Comparison of ENCODE assay signal across 8 cellular contexts in genomic region chr19:52170304-52170703, GRCh38. TPM values are rescaled to one million over a fixed set of nuclear protein-coding genes. Genes with fewer than 3 reads are reported as not detected.
DNase-seq lines count a peak whose midpoint lies in the region; ATAC-seq and TF ChIP-seq lines count a peak whose summit lies in the region.

No MANE protein-coding gene starts in this region.

- intact Hi-C loops in transverse colon (cut with DNase I; ENCODE audit: low total_unique reads): no loop called here

- H3K4me1 ChIP-seq in lung (ENCODE audit: control insufficient read depth in 2 of 2, insufficient read depth in 2 of 2, low read length in 2 of 2) (peaks cover 4 to 9% of the 10 kb centered on the region in 2 donors), transverse colon (peaks cover 0 to 15% (median 9%) of the 10 kb centered on the region in 4 donors)

- 7 to 25% methylated on average over 5 of the region's 5 CpGs for WGBS in lung, 2 donors
- WGBS in transverse colon (ENCODE audit: low coverage in 1 of 2), 2 donors: 6 to 13% methylated on average over 5 of the region's 5 CpGs

- TF ChIP-seq CTCF in brain microvascular endothelial cell (IDR thresholded peaks at IDR 0.05; ENCODE audit: low read depth, low read length, missing control alignments) (no peak), lung (IDR thresholded peaks at IDR 0.05; ENCODE audit: control extremely low read depth, extremely low read depth) (no peak), transverse colon (IDR thresholded peaks at IDR 0.05) (no peak)

- H3K4me3 ChIP-seq in brain microvascular endothelial cell (ENCODE audit: low read depth, low read length): peak overlapping the region; percentile 93
- peak overlapping the region; percentile 47 for H3K4me3 ChIP-seq in lung
- H3K4me3 ChIP-seq in transverse colon: peak overlapping the region; percentile 74 to 84 (median 81)

- peak; percentile 49 for DNase-seq in activated CD8-positive, alpha-beta memory T cell treated with anti-CD3 and anti-CD28 coated beads, Interleukin-2, amount 50 U/mL, for 48 hours
- no peak for DNase-seq in activated CD8-positive, alpha-beta memory T cell treated with anti-CD3 and anti-CD28 coated beads, Interleukin-2, amount 50 U/mL, for 4 hours
- DNase-seq in brain microvascular endothelial cell (no peak), lung (ENCODE audit: low spot score) (no peak), transverse colon (no peak), activated gamma-delta T cell treated with Interleukin-2 at 50 U/mL for 16 hours (no peak)

- H3K9me3 ChIP-seq in lung (ENCODE audit: control insufficient read depth in 2 of 2, insufficient read depth in 1 of 2, low read length in 1 of 2) (peaks cover 0 to 2% of the 10 kb centered on the region in 2 donors), transverse colon (no peaks in the 10 kb centered on the region)

- in situ Hi-C loops in brain microvascular endothelial cell (cut with HindIII; ENCODE audit: low pct_ligation_motif_present, low sequenced_read_pairs): no loop called here
- in situ Hi-C loops in transverse colon (cut with MboI; ENCODE audit: low pct_ligation_motif_present in 1 of 4, low pct_unique_long_range_greater_than_20kb in 1 of 4, low sequenced_read_pairs in 3 of 4): no loop called here

- H3K27me3 ChIP-seq in brain microvascular endothelial cell (replicated peaks) (no peaks in the 10 kb centered on the region), lung (ENCODE audit: control insufficient read depth, insufficient read depth) (no peaks in the 10 kb centered on the region), transverse colon (no peaks in the 10 kb centered on the region)

- no peak overlapping the region for H3K27ac ChIP-seq in brain microvascular endothelial cell
- H3K27ac ChIP-seq in lung (ENCODE audit: low read depth in 1 of 2, low read length in 1 of 2): peak overlapping the region; percentile 39 to 63
- peak overlapping the region; percentile 82 to 90 (median 87) for H3K27ac ChIP-seq in transverse colon

- no peak for TF ChIP-seq EP300 in transverse colon (IDR thresholded peaks at IDR 0.05; ENCODE audit: low read depth)

- H3K36me3 ChIP-seq in brain microvascular endothelial cell (replicated peaks) (peaks cover 4% of the 10 kb centered on the region), lung (ENCODE audit: control insufficient read depth in 2 of 2, insufficient read depth in 2 of 2, low read length in 2 of 2) (peaks cover 6 to 11% of the 10 kb centered on the region in 2 donors), transverse colon (peaks cover 0 to 30% (median 11%) of the 10 kb centered on the region in 4 donors)

- TF ChIP-seq POLR2A in transverse colon (IDR thresholded peaks at IDR 0.05): no peak

- ATAC-seq in lung (ENCODE audit: insufficient read depth, low FRiP score) (no peak), GM21717 (IDR thresholded peaks at IDR 0.05; ENCODE audit: unreplicated experiment) (no peak), GM18873 (IDR thresholded peaks at IDR 0.05; ENCODE audit: low FRiP score, unreplicated experiment) (no peak)

RNA-seq across cellular contexts. Expression of gene ZNF836, which starts 1.1 kb away (rescaled TPM):
- total RNA-seq in lung (10 to 100 TPM; 15.1 to 20.6 TPM), transverse colon (10 to 100 TPM in 2 of 4 donors, 1 to 10 TPM in 2; 5.6 to 17.8 (median 8.7) TPM)
- polyA plus RNA-seq in lung: 1 to 10 TPM; 3.0 to 4.3 TPM

RNA-seq across cellular contexts. Expression of gene PPP2R1A, which starts 19.5 kb away (rescaled TPM):
- total RNA-seq in lung (100 to 1,000 TPM; 201 to 250 TPM), transverse colon (100 to 1,000 TPM; 179 to 315 (median 227) TPM)
- 100 to 1,000 TPM; 117 to 138 TPM for polyA plus RNA-seq in lung

RNA-seq across cellular contexts. Expression of gene ZNF616, which starts 30.6 kb away (rescaled TPM):
- total RNA-seq in lung: 10 to 100 TPM in 1 of 2 donors, 1 to 10 TPM in 1; 7.2 to 18.0 TPM
- polyA plus RNA-seq in lung: 1 to 10 TPM; 2.6 to 3.3 TPM
- total RNA-seq in transverse colon: 1 to 10 TPM; 2.2 to 8.4 (median 7.2) TPM
